1 cellular context compared by ENCODE assay signal in genomic region chr3:33644598-33644997, GRCh38.
TF ChIP-seq lines count a peak whose summit lies in the region.

No MANE protein-coding gene starts in this region.

TF ChIP-seq in HEK293, 187 proteins besides CTCF, POLR2A, EP300 and RAD21 (continued from another document):
- TF ChIP-seq ELK4 (IDR thresholded peaks at IDR 0.05; ENCODE audit: borderline replicate concordance, low read depth, low read length), result no peak
- no peak for TF ChIP-seq BCL11B (tag by site-specific recombination; IDR thresholded peaks at IDR 0.05; ENCODE audit: low read depth)
- no peak for TF ChIP-seq ZNF274 (IDR thresholded peaks at IDR 0.05; ENCODE audit: low read length)
- no peak for TF ChIP-seq ZNF274 (tag by site-specific recombination; IDR thresholded peaks at IDR 0.05; ENCODE audit: borderline replicate concordance)
- no peak for TF ChIP-seq ZNF518A (tag by site-specific recombination; conservative IDR thresholded peaks at IDR 0.05; ENCODE audit: low read depth)
- no peak for TF ChIP-seq BCL6B (tag by site-specific recombination; IDR thresholded peaks at IDR 0.05)
- TF ChIP-seq ZBTB48 (tag by site-specific recombination; IDR thresholded peaks at IDR 0.05), result no peak
- no peak for TF ChIP-seq ZNF114 (tag by site-specific recombination; IDR thresholded peaks at IDR 0.05)
- no peak for TF ChIP-seq ZNF530 (tag by site-specific recombination; IDR thresholded peaks at IDR 0.05; ENCODE audit: low read depth)
- no peak for TF ChIP-seq ZNF202 (tag by site-specific recombination; IDR thresholded peaks at IDR 0.05; ENCODE audit: borderline replicate concordance)
- TF ChIP-seq KLF10 (tag by site-specific recombination; IDR thresholded peaks at IDR 0.05), result no peak
- no peak for TF ChIP-seq ZNF560 (tag by site-specific recombination; IDR thresholded peaks at IDR 0.05; ENCODE audit: borderline replicate concordance)
- no peak for TF ChIP-seq ZNF626 (tag by site-specific recombination; IDR thresholded peaks at IDR 0.05)
TF ChIP-seq in HEK293: peak in this region for 4.
